9 cellular contexts compared by ENCODE assay signal in genomic region chr14:74882103-74882920, GRCh38. TPM values are rescaled to one million over a fixed set of nuclear protein-coding genes. Genes with fewer than 3 reads are reported as not detected.
DNase-seq lines count a peak whose midpoint lies in the region; ATAC-seq lines count a peak whose summit lies in the region.
"Had no signal": no experiment of that assay in that cellular context is flagged by ENCODE, and none has a peak within 500 bp of the region (broad histone marks: within the 10 kb centered on the region; RNA-seq: fewer than 3 reads in every experiment).

No MANE protein-coding gene starts in this region.

- H3K4me3 Mint-ChIP-seq in activated CD4-positive, alpha-beta T cell treated with anti-CD3 and anti-CD28 coated beads, Interleukin-2, amount 10 ng/mL, durations not matched to agents 24 days and 14 days: peak overlapping the region; percentile 99

- H3K27me3 Mint-ChIP-seq in activated CD4-positive, alpha-beta T cell treated with anti-CD3 and anti-CD28 coated beads, Interleukin-2, amount 10 ng/mL, durations not matched to agents 24 days and 14 days: no peaks in the 10 kb centered on the region

- peak overlapping the region; percentile 93 for H3K27ac Mint-ChIP-seq in activated CD4-positive, alpha-beta T cell treated with anti-CD3 and anti-CD28 coated beads, Interleukin-2, amount 10 ng/mL, durations not matched to agents 24 days and 14 days

- H3K4me1 ChIP-seq in mononuclear cell (ENCODE audit: insufficient read depth, low read length): peaks cover 44% of the 10 kb centered on the region

- no peaks in the 10 kb centered on the region for H3K9me3 ChIP-seq in mononuclear cell (ENCODE audit: low read depth, low read length)

- H3K9me3 Mint-ChIP-seq in activated CD4-positive, alpha-beta T cell treated with anti-CD3 and anti-CD28 coated beads, Interleukin-2, amount 10 ng/mL, durations not matched to agents 24 days and 14 days: no peaks in the 10 kb centered on the region

- peaks cover 44% of the 10 kb centered on the region for H3K4me1 Mint-ChIP-seq in activated CD4-positive, alpha-beta T cell treated with anti-CD3 and anti-CD28 coated beads, Interleukin-2, amount 10 ng/mL, durations not matched to agents 24 days and 14 days

- peaks cover 34% of the 10 kb centered on the region for H3K36me3 Mint-ChIP-seq in activated CD4-positive, alpha-beta T cell treated with anti-CD3 and anti-CD28 coated beads, Interleukin-2, amount 10 ng/mL, durations not matched to agents 24 days and 14 days (ENCODE audit: low read depth)

- H3K27me3 ChIP-seq in mononuclear cell (ENCODE audit: insufficient read depth, low read length): no peaks in the 10 kb centered on the region

- peak; percentile 39 for ATAC-seq in GM21619 (IDR thresholded peaks at IDR 0.05; ENCODE audit: unreplicated experiment)

- H3K4me3 ChIP-seq in Jurkat, Clone E6-1 (ENCODE audit: low read length): peak overlapping the region; percentile 92
- H3K4me3 ChIP-seq in mononuclear cell (ENCODE audit: low read length): peak overlapping the region; percentile 99

- intact Hi-C loops in activated CD4-positive, alpha-beta T cell treated with anti-CD3 and anti-CD28 coated beads, Interleukin-2, amount 10 ng/mL, durations not matched to agents 24 days and 14 days (cut with micrococcal nuclease): loop anchor here (5.0 kb wide), 1 partner anchor 170 kb away; the partner anchor contains the start of genes AREL1 and FCF1

- peak; percentile 57 for DNase-seq in ELF-1 (ENCODE audit: low read depth, low spot score)
- DNase-seq in Jurkat, Clone E6-1 (ENCODE audit: low read depth, low spot score): peak; percentile 34
- peak; percentile 87 for DNase-seq in activated CD4-positive, alpha-beta T cell treated with anti-CD3 and anti-CD28 coated beads, Interleukin-2, amount 10 ng/mL, durations not matched to agents 24 days and 14 days
- peak; percentile 47 for DNase-seq in effector CD4-positive, alpha-beta T cell
- DNase-seq in stimulated activated naive CD4-positive, alpha-beta T cell (lab: John Stamatoyannopoulos, UW): peak; percentile 42 to 86 (median 66)
- DNase-seq in GDM1 (lab: John Stamatoyannopoulos, UW): no peak

RNA-seq across cellular contexts. Expression of gene DLST, which starts 0.6 kb away (rescaled TPM):
- 52.0 TPM for polyA plus RNA-seq in Jurkat, Clone E6-1 (2012; ENCODE audit: insufficient read depth, insufficient read length)
- 110 and 111 TPM in 2 replicates for total RNA-seq in activated CD4-positive, alpha-beta T cell treated with anti-CD3 and anti-CD28 coated beads, Interleukin-2, amount 10 ng/mL, durations not matched to agents 24 days and 14 days
- 92.4 TPM for total RNA-seq in mononuclear cell

RNA-seq across cellular contexts. Expression of gene PROX2, which starts 6.4 kb away (rescaled TPM):
- polyA plus RNA-seq in Jurkat, Clone E6-1 (2012; ENCODE audit: insufficient read depth, insufficient read length): not detected
- not detected in 2 replicates for total RNA-seq in activated CD4-positive, alpha-beta T cell treated with anti-CD3 and anti-CD28 coated beads, Interleukin-2, amount 10 ng/mL, durations not matched to agents 24 days and 14 days
- total RNA-seq in mononuclear cell: 0.21 TPM
- total RNA-seq: myocyte had no signal

RNA-seq across cellular contexts. Expression of gene RPS6KL1, which starts 40.7 kb away (rescaled TPM):
- polyA plus RNA-seq in Jurkat, Clone E6-1 (2012; ENCODE audit: insufficient read depth, insufficient read length): not detected
- total RNA-seq in activated CD4-positive, alpha-beta T cell treated with anti-CD3 and anti-CD28 coated beads, Interleukin-2, amount 10 ng/mL, durations not matched to agents 24 days and 14 days: 7.0 and 9.6 TPM in 2 replicates
- total RNA-seq in mononuclear cell: 3.4 TPM
